In genomic region chr5:143433680-143434079, GRCh38 we compare ENCODE assay signal across 13 cellular contexts. TPM values are rescaled to one million over a fixed set of nuclear protein-coding genes. Genes with fewer than 3 reads are reported as not detected.
A peak's percentile ranks its signal among the peaks of the same experiment; 100 is the strongest.
DNase-seq lines count a peak whose midpoint lies in the region; ATAC-seq, FAIRE-seq and TF ChIP-seq lines count a peak whose summit lies in the region.
"Had no signal": no experiment of that assay in that cellular context is flagged by ENCODE, and none has a peak within 500 bp of the region (broad histone marks: within the 10 kb centered on the region; RNA-seq: fewer than 3 reads in every experiment).

No MANE protein-coding gene starts in this region.

- TF ChIP-seq POLR2A in GM12892 (IDR thresholded peaks at IDR 0.05; ENCODE audit: low read depth, low read length), result peak; percentile 25; the same call in 1 of the 2 replicates
- TF ChIP-seq POLR2A in right lobe of liver (IDR thresholded peaks at IDR 0.05), result no peak

- H3K4me1 ChIP-seq in CD8-positive, alpha-beta T cell (ENCODE audit: insufficient read depth, low read length), result peaks cover 24% of the 10 kb centered on the region
- H3K4me1 ChIP-seq in right lobe of liver (peaks cover 0 to 19% (median 5%) of the 10 kb centered on the region in 4 donors), HAP-1 (no peaks in the 10 kb centered on the region)

- H3K9me3 Mint-ChIP-seq in CD8-positive, alpha-beta T cell, result no peaks in the 10 kb centered on the region
- no peaks in the 10 kb centered on the region for H3K9me3 Mint-ChIP-seq in activated CD4-positive, alpha-beta memory T cell treated with anti-CD3 and anti-CD28 coated beads for 36 hours

- H3K4me3 ChIP-seq in CD8-positive, alpha-beta T cell (ENCODE audit: low read depth, low read length), result peak overlapping the region; percentile 44
- H3K4me3 ChIP-seq in right lobe of liver (peak overlapping the region; percentile 17 to 46 (median 41)), HAP-1 (no peak overlapping the region)
- H3K4me3 ChIP-seq: K562, lower lobe of right lung had no signal

- H3K4me3 Mint-ChIP-seq in CD8-positive, alpha-beta T cell, result peak overlapping the region; percentile 94
- H3K4me3 Mint-ChIP-seq in activated CD4-positive, alpha-beta memory T cell treated with anti-CD3 and anti-CD28 coated beads for 36 hours, result peak overlapping the region; percentile 81

- intact Hi-C loops in CD8-positive, alpha-beta T cell (cut with DNase I, micrococcal nuclease), result loop anchor here (1.0 to 10.0 kb wide), 3 partner anchors 30 to 761 kb away; partner anchors contain the start of gene NR3C1 (in 1 of the 2)
- intact Hi-C loops in activated CD4-positive, alpha-beta memory T cell treated with anti-CD3 and anti-CD28 coated beads for 36 hours (cut with micrococcal nuclease), result loop anchor here (1.0 to 10.0 kb wide), 9 partner anchors 13 to 755 kb away; partner anchors contain the start of gene ARHGAP26
- intact Hi-C loops in right lobe of liver (cut with DNase I), result no loop called here

- CTCF ChIA-PET in CD8-positive, alpha-beta T cell (lab: Charles Lee), result interaction anchor here (1.0 to 4.2 kb wide), 6 partner anchors 12 to 758 kb away, joined by 3 to 25 read pairs (median 6); partner anchors contain the start of gene NR3C1
- CTCF ChIA-PET in activated CD4-positive, alpha-beta memory T cell treated with anti-CD3 and anti-CD28 coated beads for 36 hours (lab: Charles Lee), result interaction anchor here (1.0 to 4.3 kb wide), 4 partner anchors 7 to 391 kb away, joined by 3 to 30 read pairs (median 6); partner anchors contain the start of gene NR3C1

- peak overlapping the region; percentile 64 for H3K27ac ChIP-seq in CD8-positive, alpha-beta T cell (ENCODE audit: low read depth, low read length)
- peak overlapping the region; percentile 46 to 94 (median 76) for H3K27ac ChIP-seq in right lobe of liver
- H3K27ac ChIP-seq: brain microvascular endothelial cell had no signal

- H3K4me1 Mint-ChIP-seq in CD8-positive, alpha-beta T cell (ENCODE audit: low read depth), result peaks cover 72% of the 10 kb centered on the region
- peaks cover 74% of the 10 kb centered on the region for H3K4me1 Mint-ChIP-seq in activated CD4-positive, alpha-beta memory T cell treated with anti-CD3 and anti-CD28 coated beads for 36 hours (ENCODE audit: low read depth)

- peak overlapping the region; percentile 97 for H3K27ac Mint-ChIP-seq in CD8-positive, alpha-beta T cell
- H3K27ac Mint-ChIP-seq in activated CD4-positive, alpha-beta memory T cell treated with anti-CD3 and anti-CD28 coated beads for 36 hours, result peak overlapping the region; percentile 87

- no peak for TF ChIP-seq CTCF in CD8-positive, alpha-beta T cell (IDR thresholded peaks at IDR 0.05)
- TF ChIP-seq CTCF in right lobe of liver (IDR thresholded peaks at IDR 0.05), result no peak

- H3K36me3 Mint-ChIP-seq in CD8-positive, alpha-beta T cell, result peaks cover 4% of the 10 kb centered on the region
- peaks cover 1% of the 10 kb centered on the region for H3K36me3 Mint-ChIP-seq in activated CD4-positive, alpha-beta memory T cell treated with anti-CD3 and anti-CD28 coated beads for 36 hours

- peak; percentile 46 for FAIRE-seq in GM12892 (lab: Jason Lieb, UNC)
- FAIRE-seq: K562 had no signal

- in situ Hi-C loops in HAP-1 (cut with MboI; ENCODE audit: low sequenced_read_pairs), result no loop called here

- POLR2A ChIA-PET in CD8-positive, alpha-beta T cell (lab: Charles Lee), result interaction anchor here (1.0 to 5.8 kb wide), 8 partner anchors 8 to 431 kb away, joined by 4 to 125 read pairs (median 6); partner anchors contain the start of gene NR3C1
- POLR2A ChIA-PET in activated CD4-positive, alpha-beta memory T cell treated with anti-CD3 and anti-CD28 coated beads for 36 hours (lab: Charles Lee), result interaction anchor here (1.0 to 5.8 kb wide), 4 partner anchors 14 to 211 kb away, joined by 3 to 54 read pairs (median 6); partner anchors contain the start of gene NR3C1

- WGBS in right lobe of liver (ENCODE audit: insufficient coverage, low coverage, low lambda C conversion rate, missing lambda C conversion rate), result 45% methylated on average over 2 of the region's 2 CpGs

- no peaks in the 10 kb centered on the region for H3K27me3 ChIP-seq in CD8-positive, alpha-beta T cell (ENCODE audit: insufficient read depth, low read length)
- no peaks in the 10 kb centered on the region for H3K27me3 ChIP-seq in right lobe of liver
- no peaks in the 10 kb centered on the region for H3K27me3 ChIP-seq in HAP-1 (ENCODE audit: low read depth)
- H3K27me3 ChIP-seq: brain microvascular endothelial cell had no signal

- no peaks in the 10 kb centered on the region for H3K27me3 Mint-ChIP-seq in CD8-positive, alpha-beta T cell (ENCODE audit: low read depth)
- H3K27me3 Mint-ChIP-seq in activated CD4-positive, alpha-beta memory T cell treated with anti-CD3 and anti-CD28 coated beads for 36 hours, result no peaks in the 10 kb centered on the region

- no peaks in the 10 kb centered on the region for H3K36me3 ChIP-seq in CD8-positive, alpha-beta T cell (ENCODE audit: insufficient read depth, low read length)
- no peaks in the 10 kb centered on the region for H3K36me3 ChIP-seq in right lobe of liver
- no peaks in the 10 kb centered on the region for H3K36me3 ChIP-seq in HAP-1 (replicated peaks)
- H3K36me3 ChIP-seq: brain microvascular endothelial cell, lower lobe of right lung had no signal

- H3K9me3 ChIP-seq in CD8-positive, alpha-beta T cell (ENCODE audit: low read length), result no peaks in the 10 kb centered on the region
- H3K9me3 ChIP-seq in right lobe of liver, result no peaks in the 10 kb centered on the region
- H3K9me3 ChIP-seq in HAP-1, result no peaks in the 10 kb centered on the region
- H3K9me3 ChIP-seq: lower lobe of right lung had no signal

- no peak for DNase-seq in CD8-positive, alpha-beta T cell
- DNase-seq in GM12892 (ENCODE audit: insufficient read length) (no peak), right lobe of liver (peak in 2 of 3 donors; percentile 65 to 69), DMS 273 (lab: John Stamatoyannopoulos, UW; ENCODE audit: unreplicated experiment) (no peak), HAP-1 (ENCODE audit: low spot score in 2 of 2) (no peak), NOMO-1 treated with dmso at 0.1 percent for 144 hours (lab: John Stamatoyannopoulos, UW; ENCODE audit: unreplicated experiment) (no peak)
- no peak for DNase-seq in activated CD4-positive, alpha-beta memory T cell treated with anti-CD3 and anti-CD28 coated beads for 36 hours
- DNase-seq: brain microvascular endothelial cell, lower lobe of right lung, NCI-H1694, NCI-H526 treated with DMSO at 0.1 percent for 48 hours had no signal

- no peak for ATAC-seq in CD8-positive, alpha-beta T cell
- ATAC-seq in right lobe of liver, result peak; percentile 24 to 60 (median 36)
- ATAC-seq in GM21737 (IDR thresholded peaks at IDR 0.05; ENCODE audit: unreplicated experiment), result no peak
- ATAC-seq: K562 had no signal

RNA-seq across cellular contexts. Expression of gene NR3C1, which starts 30.2 kb away (rescaled TPM):
- total RNA-seq in CD8-positive, alpha-beta T cell, result 100 to 1,000 TPM; 179 to 181 TPM
- 104 TPM for polyA plus RNA-seq in GM12892 (2012; ENCODE audit: missing spikeins)
- 10 to 100 TPM; 48.6 to 53.9 TPM for total RNA-seq in activated CD4-positive, alpha-beta memory T cell treated with anti-CD3 and anti-CD28 coated beads for 36 hours
- 10 to 100 TPM; 27.3 to 60.1 (median 47.2) TPM for total RNA-seq in right lobe of liver

Comparison
In these comparisons a context has a peak if more than half of its experiments do, and no peak if none do; other contexts are left out.
1. ATAC-seq: peak in right lobe of liver (4 of 4); none in CD8-positive, alpha-beta T cell (single experiment) and GM21737 (single experiment).
2. DNase-seq: peak in right lobe of liver (2 of 3); none in CD8-positive, alpha-beta T cell (0 of 7), GM12892 (single experiment), activated CD4-positive, alpha-beta memory T cell treated with anti-CD3 and anti-CD28 coated beads for 36 hours (single experiment), DMS 273 (single experiment), HAP-1 (0 of 2) and NOMO-1 treated with dmso at 0.1 percent for 144 hours (single experiment).
3. intact Hi-C loops: an anchor here in CD8-positive, alpha-beta T cell (1.0 to 10.0 kb wide) and activated CD4-positive, alpha-beta memory T cell treated with anti-CD3 and anti-CD28 coated beads for 36 hours (1.0 to 10.0 kb wide); none called in right lobe of liver.